Comparison of ENCODE assay signal across 1 cellular context in genomic region chr10:21558984-21559383, GRCh38. TPM values are rescaled to one million over a fixed set of nuclear protein-coding genes. Genes with fewer than 3 reads are reported as not detected.
"Had no signal": no experiment of that assay in that cellular context is flagged by ENCODE, and none has a peak within 500 bp of the region (broad histone marks: within the 10 kb centered on the region; RNA-seq: fewer than 3 reads in every experiment).

No MANE protein-coding gene starts in this region.

RNA-seq across cellular contexts. Expression of gene SKIDA1, which starts 33.5 kb away (rescaled TPM):
- total RNA-seq: OCI-LY7 had no signal
